In genomic region chr13:100089633-100090032, GRCh38 we compare ENCODE assay signal across 8 cellular contexts. TPM values are rescaled to one million over a fixed set of nuclear protein-coding genes. Genes with fewer than 3 reads are reported as not detected.
DNase-seq lines count a peak whose midpoint lies in the region; ATAC-seq lines count a peak whose summit lies in the region.

No MANE protein-coding gene starts in this region.

- peak overlapping the region; percentile 90 to 97 (median 94) for H3K4me3 Mint-ChIP-seq in naive B cell

- no peaks in the 10 kb centered on the region for H3K9me3 Mint-ChIP-seq in naive B cell

- ATAC-seq in GM21447 (IDR thresholded peaks at IDR 0.05; ENCODE audit: unreplicated experiment), result peak; percentile 28
- peak; percentile 52 to 55 for ATAC-seq in naive B cell (ENCODE audit: low read depth in 2 of 2)

- peak overlapping the region; percentile 39 to 92 (median 68) for H3K27ac Mint-ChIP-seq in naive B cell

- peaks cover 14 to 23% (median 15%) of the 10 kb centered on the region in 3 donors for H3K4me1 Mint-ChIP-seq in naive B cell

- H3K27me3 Mint-ChIP-seq in naive B cell, result no peaks in the 10 kb centered on the region

- DNase-seq in EL, result peak; percentile 11
- DNase-seq in NCI-H69 (lab: John Stamatoyannopoulos, UW), result peak; percentile 71
- peak; percentile 42 for DNase-seq in dermis blood vessel endothelial cell
- peak; percentile 12 for DNase-seq in naive B cell
- DNase-seq in NCI-H2196 treated with DMSO at 0.1 percent for 48 hours (lab: John Stamatoyannopoulos, UW; ENCODE audit: unreplicated experiment), result no peak
- no peak for DNase-seq in SHP77 treated with DMSO at 0.1 percent for 48 hours (lab: John Stamatoyannopoulos, UW)
- no peak for DNase-seq in OCI-M2 (lab: John Stamatoyannopoulos, UW; ENCODE audit: unreplicated experiment)

- H3K36me3 Mint-ChIP-seq in naive B cell, result no peaks in the 10 kb centered on the region

RNA-seq across cellular contexts. Expression of gene PCCA, which starts 0.7 kb away (rescaled TPM):
- 32.8 and 51.6 TPM in 2 replicates for total RNA-seq in dermis blood vessel endothelial cell
- 1 to 10 TPM; 2.4 to 8.4 (median 4.6) TPM for polyA plus RNA-seq in naive B cell (ENCODE audit: low read depth in 6 of 6)

Comparison
In these comparisons a context has a peak if more than half of its experiments do, and no peak if none do; other contexts are left out.
1. DNase-seq: peak in EL (single experiment), NCI-H69 (single experiment), dermis blood vessel endothelial cell (single experiment) and naive B cell (single experiment); none in NCI-H2196 treated with DMSO at 0.1 percent for 48 hours (single experiment), SHP77 treated with DMSO at 0.1 percent for 48 hours (single experiment) and OCI-M2 (single experiment).